In the genomic region with DNA sequence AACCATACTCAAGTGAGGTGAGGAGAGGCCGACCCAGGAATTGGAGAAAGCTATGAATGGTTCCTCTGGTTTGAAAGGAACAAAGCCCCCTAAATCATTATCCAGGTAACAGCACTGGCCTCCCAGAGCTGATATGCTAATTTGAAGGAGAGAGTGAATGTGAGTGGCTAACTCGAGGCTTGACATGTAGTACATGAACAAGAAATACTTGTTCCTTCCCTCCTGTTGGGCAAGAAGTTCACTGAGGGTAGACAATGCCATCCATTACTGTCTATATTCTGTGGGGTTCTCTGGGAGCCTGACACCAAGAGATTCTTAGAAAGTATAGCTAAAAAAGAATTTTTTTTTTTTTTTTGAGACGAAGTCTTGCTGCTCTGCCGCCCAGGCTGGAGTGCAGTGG, we compare ENCODE assay signal across 18 cellular contexts. TPM values are rescaled to one million over a fixed set of nuclear protein-coding genes. Genes with fewer than 3 reads are reported as not detected.
DNase-seq lines count a peak whose midpoint lies in the region; ATAC-seq and TF ChIP-seq lines count a peak whose summit lies in the region.
"Had no signal": no experiment of that assay in that cellular context is flagged by ENCODE, and none has a peak within 500 bp of the region (broad histone marks: within the 10 kb centered on the region; RNA-seq: fewer than 3 reads in every experiment).

No MANE protein-coding gene starts in this region.

- H3K4me2 ChIP-seq in trophoblast cell (ENCODE audit: low read length) = no peak overlapping the region
- H3K4me2 ChIP-seq: A549; BLaER1 treated with 17β-estradiol and CSF1 and Interleukin-3, amounts not matched to agents 10 nM and 100 nM had no signal

- H3K18ac ChIP-seq in trophoblast cell (ENCODE audit: low read length) = no peak overlapping the region

- DNase-seq in epithelial cell of esophagus (ENCODE audit: low read depth) (peak; percentile 41), trophoblast cell (peak; percentile 27 to 73), lower lobe of right lung (no peak), HFFc6 (no peak), left colon (no peak)
- DNase-seq: AML-193; Caco-2; Calu3; CD4-positive, alpha-beta T cell; CD8-positive, alpha-beta T cell; DMS79 treated with DMSO at 0.1 percent for 48 hours; GF-D8 had no signal

- TF ChIP-seq CTCF in epithelial cell of esophagus (IDR thresholded peaks at IDR 0.05; ENCODE audit: insufficient read depth, low read depth, low read length, missing control alignments) (no peak), lower lobe of right lung (IDR thresholded peaks at IDR 0.05) (no peak), HFFc6 (IDR thresholded peaks at IDR 0.05) (no peak)

- H3K36me3 ChIP-seq in trophoblast cell (ENCODE audit: control insufficient read depth in 1 of 2, insufficient read depth in 2 of 2, low read length in 2 of 2) (no peaks in the 10 kb centered on the region), lower lobe of right lung (no peaks in the 10 kb centered on the region)
- H3K36me3 ChIP-seq: BLaER1 treated with 17β-estradiol and CSF1 and Interleukin-3, amounts not matched to agents 10 nM and 100 nM had no signal

- WGBS in trophoblast cell (ENCODE audit: extremely low coverage, insufficient coverage, insufficient read length) = no CpG with 5 or more reads among the region's 4 CpGs

- H3K27me3 Mint-ChIP-seq in HFFc6 (ENCODE audit: insufficient read depth) = peaks cover 2% of the 10 kb centered on the region; the same call in 1 of the 2 replicates

- H3K4me1 Mint-ChIP-seq in HFFc6 (ENCODE audit: low read depth) = no peaks in the 10 kb centered on the region
- H3K4me1 Mint-ChIP-seq: B cell had no signal

- H3K4me1 ChIP-seq in trophoblast cell (ENCODE audit: control insufficient read depth in 1 of 2, insufficient read depth in 2 of 2, low read length in 2 of 2) = no peaks in the 10 kb centered on the region
- no peaks in the 10 kb centered on the region for H3K4me1 ChIP-seq in lower lobe of right lung
- H3K4me1 ChIP-seq: A549; BLaER1 treated with 17β-estradiol and CSF1 and Interleukin-3, amounts not matched to agents 10 nM and 100 nM; Caco-2 had no signal

- no peak overlapping the region for H2AFZ ChIP-seq in trophoblast cell (ENCODE audit: insufficient read depth, low read length, poor library complexity)

- H3K27me3 ChIP-seq in trophoblast cell (ENCODE audit: insufficient read depth, low read length) (no peaks in the 10 kb centered on the region), lower lobe of right lung (ENCODE audit: low read depth) (no peaks in the 10 kb centered on the region)
- H3K27me3 ChIP-seq: BLaER1 treated with 17β-estradiol and CSF1 and Interleukin-3, amounts not matched to agents 10 nM and 100 nM had no signal

- H3K9me3 ChIP-seq in trophoblast cell (ENCODE audit: insufficient read depth, low read depth, low read length) (peaks cover 16% of the 10 kb centered on the region), lower lobe of right lung (peaks cover 4% of the 10 kb centered on the region)
- H3K9me3 ChIP-seq: Caco-2 had no signal

- no peak overlapping the region for H4K91ac ChIP-seq in trophoblast cell (ENCODE audit: low read depth, low read length)

- no peaks in the 10 kb centered on the region for H3K79me2 ChIP-seq in trophoblast cell (ENCODE audit: control insufficient read depth, insufficient read depth, low read length, poor library complexity)

- H4K8ac ChIP-seq in trophoblast cell (ENCODE audit: low read depth, low read length) = no peak overlapping the region

- no peak overlapping the region for H2BK5ac ChIP-seq in trophoblast cell (ENCODE audit: low read depth, low read length, poor library complexity)

- H4K12ac ChIP-seq in trophoblast cell (ENCODE audit: low read depth, low read length) = no peak overlapping the region

- H3K36me3 Mint-ChIP-seq in HFFc6 (ENCODE audit: low read depth) = 0 out of 2 replicates have a peak, but pooled peaks cover 9% of the 10 kb centered on the region
- H3K36me3 Mint-ChIP-seq: CD8-positive, alpha-beta T cell had no signal

- H2AK5ac ChIP-seq in trophoblast cell (ENCODE audit: low read length) = no peak overlapping the region

- no peak overlapping the region for H3K23ac ChIP-seq in trophoblast cell (ENCODE audit: low read length)

- no peak overlapping the region for H3K27ac ChIP-seq in trophoblast cell (ENCODE audit: low read depth, low read length)
- H3K27ac ChIP-seq in lower lobe of right lung = no peak overlapping the region
- H3K27ac ChIP-seq: 22Rv1; A549; BLaER1 treated with 17β-estradiol and CSF1 and Interleukin-3, amounts not matched to agents 10 nM and 100 nM; C4-2B had no signal

- H3K9ac ChIP-seq in trophoblast cell (ENCODE audit: low read length) = no peak overlapping the region
- H3K9ac ChIP-seq: BLaER1 treated with 17β-estradiol and CSF1 and Interleukin-3, amounts not matched to agents 10 nM and 100 nM had no signal

- intact Hi-C loops in lower lobe of right lung (cut with DNase I) (no loop called here), left colon (cut with DNase I, micrococcal nuclease) (no loop called here)

- no peak overlapping the region for H3K4ac ChIP-seq in trophoblast cell (ENCODE audit: low read depth, low read length)

- H3K4me3 Mint-ChIP-seq in HFFc6 = no peak overlapping the region
- H3K4me3 Mint-ChIP-seq: B cell; CD4-positive, alpha-beta T cell; CD8-positive, alpha-beta T cell had no signal

- peaks cover 35% of the 10 kb centered on the region for H3K9me3 Mint-ChIP-seq in HFFc6

- no peak overlapping the region for H3K27ac Mint-ChIP-seq in HFFc6
- H3K27ac Mint-ChIP-seq: B cell; CD4-positive, alpha-beta T cell; CD8-positive, alpha-beta T cell had no signal

- no peak overlapping the region for H2BK12ac ChIP-seq in trophoblast cell (ENCODE audit: low read length)

- H3K4me3 ChIP-seq in epithelial cell of esophagus (ENCODE audit: low read length) (no peak overlapping the region), trophoblast cell (ENCODE audit: low read depth, low read length) (no peak overlapping the region), lower lobe of right lung (no peak overlapping the region)
- H3K4me3 ChIP-seq: A549; BLaER1 treated with 17β-estradiol and CSF1 and Interleukin-3, amounts not matched to agents 10 nM and 100 nM had no signal

- peak; percentile 71 for ATAC-seq in esophagus mucosa
- no peak for ATAC-seq in lower lobe of right lung
- ATAC-seq in left colon = no peak
- ATAC-seq: A549; CD8-positive, alpha-beta T cell had no signal

- H3K79me1 ChIP-seq in trophoblast cell (ENCODE audit: low read length) = no peaks in the 10 kb centered on the region

- no peak overlapping the region for H3K14ac ChIP-seq in trophoblast cell (ENCODE audit: low read length)

- no peak overlapping the region for H2BK120ac ChIP-seq in trophoblast cell (ENCODE audit: insufficient read depth, low read length, poor library complexity)

RNA-seq across cellular contexts. Expression of a gene that starts 32.5 kb away (rescaled TPM):
- total RNA-seq in esophagus mucosa (5.6 TPM), lower lobe of right lung (8.7 TPM), left colon (1 to 10 TPM; 8.3 to 9.7 TPM)
- 16.8 and 17.7 TPM in 2 replicates for polyA plus RNA-seq in trophoblast cell (2013)
- 1 to 10 TPM; 6.7 to 7.6 (median 7.4) TPM for total RNA-seq in HFFc6 (2021; fragmentation: NEBNext Ultra II Directional; extraction: Animal tissue kit (Norgen Biotek cat#: 25700))

Comparison
In these comparisons a context has a peak if more than half of its experiments do, and no peak if none do; other contexts are left out.
1. DNase-seq: peak in epithelial cell of esophagus (single experiment) and trophoblast cell (2 of 2); none in lower lobe of right lung (single experiment), HFFc6 (single experiment) and left colon (0 of 2).